In the genomic region with DNA sequence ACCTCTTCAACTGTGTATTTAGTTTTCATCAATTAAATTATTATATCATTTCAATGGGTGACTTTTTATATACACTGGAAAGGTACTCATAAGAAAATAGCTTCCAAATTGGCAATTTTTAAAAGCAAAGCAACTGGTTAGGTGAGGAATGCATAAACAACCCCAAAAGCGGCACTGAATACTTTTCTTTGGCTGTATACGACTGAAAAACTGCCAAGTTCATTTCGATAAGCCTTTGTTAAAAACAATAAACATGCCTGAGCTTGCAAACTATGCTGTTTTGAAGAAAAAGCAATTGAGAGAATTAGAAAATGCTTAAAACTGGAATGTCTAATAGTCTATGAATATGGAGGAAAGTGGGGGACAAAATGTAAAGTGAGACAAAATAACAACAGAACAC, we compare ENCODE assay signal across 1 cellular context.
TF ChIP-seq lines count a peak whose summit lies in the region.

No MANE protein-coding gene starts in this region.

TF ChIP-seq in WTC11, 78 proteins besides CTCF, POLR2A, EP300 and RAD21 (continued from another document):
- TF ChIP-seq, protein P1, sequence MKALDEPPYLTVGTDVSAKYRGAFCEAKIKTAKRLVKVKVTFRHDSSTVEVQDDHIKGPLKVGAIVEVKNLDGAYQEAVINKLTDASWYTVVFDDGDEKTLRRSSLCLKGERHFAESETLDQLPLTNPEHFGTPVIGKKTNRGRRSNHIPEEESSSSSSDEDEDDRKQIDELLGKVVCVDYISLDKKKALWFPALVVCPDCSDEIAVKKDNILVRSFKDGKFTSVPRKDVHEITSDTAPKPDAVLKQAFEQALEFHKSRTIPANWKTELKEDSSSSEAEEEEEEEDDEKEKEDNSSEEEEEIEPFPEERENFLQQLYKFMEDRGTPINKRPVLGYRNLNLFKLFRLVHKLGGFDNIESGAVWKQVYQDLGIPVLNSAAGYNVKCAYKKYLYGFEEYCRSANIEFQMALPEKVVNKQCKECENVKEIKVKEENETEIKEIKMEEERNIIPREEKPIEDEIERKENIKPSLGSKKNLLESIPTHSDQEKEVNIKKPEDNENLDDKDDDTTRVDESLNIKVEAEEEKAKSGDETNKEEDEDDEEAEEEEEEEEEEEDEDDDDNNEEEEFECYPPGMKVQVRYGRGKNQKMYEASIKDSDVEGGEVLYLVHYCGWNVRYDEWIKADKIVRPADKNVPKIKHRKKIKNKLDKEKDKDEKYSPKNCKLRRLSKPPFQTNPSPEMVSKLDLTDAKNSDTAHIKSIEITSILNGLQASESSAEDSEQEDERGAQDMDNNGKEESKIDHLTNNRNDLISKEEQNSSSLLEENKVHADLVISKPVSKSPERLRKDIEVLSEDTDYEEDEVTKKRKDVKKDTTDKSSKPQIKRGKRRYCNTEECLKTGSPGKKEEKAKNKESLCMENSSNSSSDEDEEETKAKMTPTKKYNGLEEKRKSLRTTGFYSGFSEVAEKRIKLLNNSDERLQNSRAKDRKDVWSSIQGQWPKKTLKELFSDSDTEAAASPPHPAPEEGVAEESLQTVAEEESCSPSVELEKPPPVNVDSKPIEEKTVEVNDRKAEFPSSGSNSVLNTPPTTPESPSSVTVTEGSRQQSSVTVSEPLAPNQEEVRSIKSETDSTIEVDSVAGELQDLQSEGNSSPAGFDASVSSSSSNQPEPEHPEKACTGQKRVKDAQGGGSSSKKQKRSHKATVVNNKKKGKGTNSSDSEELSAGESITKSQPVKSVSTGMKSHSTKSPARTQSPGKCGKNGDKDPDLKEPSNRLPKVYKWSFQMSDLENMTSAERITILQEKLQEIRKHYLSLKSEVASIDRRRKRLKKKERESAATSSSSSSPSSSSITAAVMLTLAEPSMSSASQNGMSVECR (CRISPR knock-in tag; IDR thresholded peaks at IDR 0.05; ENCODE audit: borderline replicate concordance) = no peak
- TF ChIP-seq JAZF1 (CRISPR knock-in tag; IDR thresholded peaks at IDR 0.05) (no peak), RELA (CRISPR knock-in tag; IDR thresholded peaks at IDR 0.05; ENCODE audit: borderline replicate concordance) (no peak), KAT7 (CRISPR knock-in tag; IDR thresholded peaks at IDR 0.05; ENCODE audit: borderline replicate concordance) (no peak), CREB1 (CRISPR knock-in tag; IDR thresholded peaks at IDR 0.05) (no peak), NR3C1 (CRISPR knock-in tag; conservative IDR thresholded peaks at IDR 0.05; ENCODE audit: low read depth) (no peak), ZNF232 (CRISPR knock-in tag; IDR thresholded peaks at IDR 0.05) (no peak), ZNF671 (CRISPR knock-in tag; IDR thresholded peaks at IDR 0.05) (no peak), IRF2 (CRISPR knock-in tag; IDR thresholded peaks at IDR 0.05; ENCODE audit: borderline replicate concordance, low read depth) (no peak), NFATC4 (CRISPR knock-in tag; IDR thresholded peaks at IDR 0.05) (no peak)
- TF ChIP-seq, protein P2, sequence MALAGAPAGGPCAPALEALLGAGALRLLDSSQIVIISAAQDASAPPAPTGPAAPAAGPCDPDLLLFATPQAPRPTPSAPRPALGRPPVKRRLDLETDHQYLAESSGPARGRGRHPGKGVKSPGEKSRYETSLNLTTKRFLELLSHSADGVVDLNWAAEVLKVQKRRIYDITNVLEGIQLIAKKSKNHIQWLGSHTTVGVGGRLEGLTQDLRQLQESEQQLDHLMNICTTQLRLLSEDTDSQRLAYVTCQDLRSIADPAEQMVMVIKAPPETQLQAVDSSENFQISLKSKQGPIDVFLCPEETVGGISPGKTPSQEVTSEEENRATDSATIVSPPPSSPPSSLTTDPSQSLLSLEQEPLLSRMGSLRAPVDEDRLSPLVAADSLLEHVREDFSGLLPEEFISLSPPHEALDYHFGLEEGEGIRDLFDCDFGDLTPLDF (CRISPR knock-in tag; IDR thresholded peaks at IDR 0.05) = no peak
- TF ChIP-seq, protein P3, sequence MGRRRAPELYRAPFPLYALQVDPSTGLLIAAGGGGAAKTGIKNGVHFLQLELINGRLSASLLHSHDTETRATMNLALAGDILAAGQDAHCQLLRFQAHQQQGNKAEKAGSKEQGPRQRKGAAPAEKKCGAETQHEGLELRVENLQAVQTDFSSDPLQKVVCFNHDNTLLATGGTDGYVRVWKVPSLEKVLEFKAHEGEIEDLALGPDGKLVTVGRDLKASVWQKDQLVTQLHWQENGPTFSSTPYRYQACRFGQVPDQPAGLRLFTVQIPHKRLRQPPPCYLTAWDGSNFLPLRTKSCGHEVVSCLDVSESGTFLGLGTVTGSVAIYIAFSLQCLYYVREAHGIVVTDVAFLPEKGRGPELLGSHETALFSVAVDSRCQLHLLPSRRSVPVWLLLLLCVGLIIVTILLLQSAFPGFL (CRISPR knock-in tag; IDR thresholded peaks at IDR 0.05; ENCODE audit: borderline replicate concordance) = no peak
- TF ChIP-seq, protein P4, sequence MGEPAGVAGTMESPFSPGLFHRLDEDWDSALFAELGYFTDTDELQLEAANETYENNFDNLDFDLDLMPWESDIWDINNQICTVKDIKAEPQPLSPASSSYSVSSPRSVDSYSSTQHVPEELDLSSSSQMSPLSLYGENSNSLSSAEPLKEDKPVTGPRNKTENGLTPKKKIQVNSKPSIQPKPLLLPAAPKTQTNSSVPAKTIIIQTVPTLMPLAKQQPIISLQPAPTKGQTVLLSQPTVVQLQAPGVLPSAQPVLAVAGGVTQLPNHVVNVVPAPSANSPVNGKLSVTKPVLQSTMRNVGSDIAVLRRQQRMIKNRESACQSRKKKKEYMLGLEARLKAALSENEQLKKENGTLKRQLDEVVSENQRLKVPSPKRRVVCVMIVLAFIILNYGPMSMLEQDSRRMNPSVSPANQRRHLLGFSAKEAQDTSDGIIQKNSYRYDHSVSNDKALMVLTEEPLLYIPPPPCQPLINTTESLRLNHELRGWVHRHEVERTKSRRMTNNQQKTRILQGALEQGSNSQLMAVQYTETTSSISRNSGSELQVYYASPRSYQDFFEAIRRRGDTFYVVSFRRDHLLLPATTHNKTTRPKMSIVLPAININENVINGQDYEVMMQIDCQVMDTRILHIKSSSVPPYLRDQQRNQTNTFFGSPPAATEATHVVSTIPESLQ (CRISPR knock-in tag; IDR thresholded peaks at IDR 0.05) = no peak
- TF ChIP-seq, protein P5, sequence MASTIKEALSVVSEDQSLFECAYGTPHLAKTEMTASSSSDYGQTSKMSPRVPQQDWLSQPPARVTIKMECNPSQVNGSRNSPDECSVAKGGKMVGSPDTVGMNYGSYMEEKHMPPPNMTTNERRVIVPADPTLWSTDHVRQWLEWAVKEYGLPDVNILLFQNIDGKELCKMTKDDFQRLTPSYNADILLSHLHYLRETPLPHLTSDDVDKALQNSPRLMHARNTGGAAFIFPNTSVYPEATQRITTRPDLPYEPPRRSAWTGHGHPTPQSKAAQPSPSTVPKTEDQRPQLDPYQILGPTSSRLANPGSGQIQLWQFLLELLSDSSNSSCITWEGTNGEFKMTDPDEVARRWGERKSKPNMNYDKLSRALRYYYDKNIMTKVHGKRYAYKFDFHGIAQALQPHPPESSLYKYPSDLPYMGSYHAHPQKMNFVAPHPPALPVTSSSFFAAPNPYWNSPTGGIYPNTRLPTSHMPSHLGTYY (CRISPR knock-in tag; IDR thresholded peaks at IDR 0.05) = no peak
